12 cellular contexts compared by ENCODE assay signal in the genomic region with DNA sequence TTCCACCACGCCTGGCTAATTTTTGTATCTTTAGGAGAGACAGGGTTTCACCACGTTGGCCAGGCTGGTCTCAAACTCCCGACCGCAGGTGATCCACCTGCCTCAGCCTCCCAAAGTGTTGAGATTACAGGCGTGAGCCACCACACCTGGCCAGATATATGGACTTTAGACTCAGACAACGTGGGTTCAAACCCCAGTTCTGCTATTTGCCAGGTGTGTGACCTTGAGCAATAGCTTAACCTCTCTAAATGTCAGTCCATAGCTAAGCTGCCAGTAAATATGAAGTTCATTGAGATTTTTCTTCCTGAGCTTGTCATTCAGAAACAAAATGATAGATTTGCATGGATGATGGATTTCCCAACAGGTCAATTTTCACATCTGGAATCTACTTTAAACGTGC. TPM values are rescaled to one million over a fixed set of nuclear protein-coding genes. Genes with fewer than 3 reads are reported as not detected.
DNase-seq lines count a peak whose midpoint lies in the region; ATAC-seq and TF ChIP-seq lines count a peak whose summit lies in the region.
"Not testable (repeated sequence)": the region's sequence is repeated elsewhere in the genome, so short reads cannot be mapped to it uniquely, and the experiment has no call there.
"Had no signal": no experiment of that assay in that cellular context is flagged by ENCODE, and none has a peak within 500 bp of the region (broad histone marks: within the 10 kb centered on the region; RNA-seq: fewer than 3 reads in every experiment).

No MANE protein-coding gene starts in this region.

- not testable (repeated sequence) for H3K4me2 ChIP-seq in mesendoderm (ENCODE audit: low read length)
- H3K4me2 ChIP-seq in parathyroid adenoma (ENCODE audit: low read length), result peak overlapping the region; percentile 83

- no CpG with 5 or more reads among the region's 7 CpGs for WGBS in mesendoderm (ENCODE audit: extremely low coverage, insufficient coverage, low lambda C conversion rate)

- H3K9me3 ChIP-seq in A673 (ENCODE audit: low read depth, low read length, poor library complexity, severe bottlenecking); SK-N-MC (ENCODE audit: low read depth, low read length); right atrium auricular region; parathyroid adenoma (ENCODE audit: control insufficient read depth, low read length); gastrocnemius medialis; uterus: not testable (repeated sequence)

- not testable (repeated sequence) for TF ChIP-seq CTCF in A673 (conservative IDR thresholded peaks at IDR 0.05; ENCODE audit: low read depth, low read length); epithelial cell of proximal tubule (conservative IDR thresholded peaks at IDR 0.05; ENCODE audit: low read depth, low read length); right atrium auricular region (IDR thresholded peaks at IDR 0.05); parathyroid adenoma (IDR thresholded peaks at IDR 0.05); gastrocnemius medialis (IDR thresholded peaks at IDR 0.05 in 4 of 5, conservative IDR thresholded peaks at IDR 0.05 in 1 of 5); uterus (IDR thresholded peaks at IDR 0.05)

- peak overlapping the region; percentile 9 for H2BK5ac ChIP-seq in mesendoderm (ENCODE audit: low read length)

- not testable (repeated sequence) for H3K27ac ChIP-seq in A673 (ENCODE audit: low read depth, low read length, poor library complexity, severe bottlenecking); SK-N-MC
- H3K27ac ChIP-seq in right atrium auricular region (peak overlapping the region; percentile 66 to 77), mesendoderm (ENCODE audit: low read depth, low read length) (peak overlapping the region; percentile 24), parathyroid adenoma (peak overlapping the region; percentile 67), gastrocnemius medialis (peak overlapping the region; percentile 70 to 87 (median 77)), uterus (peak overlapping the region; percentile 85 to 86)

- H3K79me1 ChIP-seq in mesendoderm (ENCODE audit: low read length), result not testable (repeated sequence)

- H3K56ac ChIP-seq in mesendoderm (ENCODE audit: low read length), result peak overlapping the region; percentile 63

- H2AFZ ChIP-seq in parathyroid adenoma, result not testable (repeated sequence)

- H3K36me3 ChIP-seq in A673 (ENCODE audit: insufficient read depth, low read length, poor library complexity, severe bottlenecking); SK-N-MC (ENCODE audit: insufficient read depth, low read length); right atrium auricular region; mesendoderm (ENCODE audit: control insufficient read depth, insufficient read depth, low read length); parathyroid adenoma (ENCODE audit: control insufficient read depth, insufficient read depth, low read length); gastrocnemius medialis; uterus: not testable (repeated sequence)

- not testable (repeated sequence) for H3K79me2 ChIP-seq in mesendoderm (ENCODE audit: control insufficient read depth, insufficient read depth, low read length); parathyroid adenoma

- H3K18ac ChIP-seq in mesendoderm (ENCODE audit: low read length), result peak overlapping the region; percentile 69

- not testable (repeated sequence) for H4K5ac ChIP-seq in mesendoderm (ENCODE audit: low read length)

- not testable (repeated sequence) for H4K8ac ChIP-seq in mesendoderm (ENCODE audit: low read depth, low read length)

- H3K4ac ChIP-seq in mesendoderm (ENCODE audit: low read depth, low read length), result peak overlapping the region; percentile 91

- TF ChIP-seq POLR2A in gastrocnemius medialis (IDR thresholded peaks at IDR 0.05); uterus (IDR thresholded peaks at IDR 0.05): not testable (repeated sequence)

- peak overlapping the region; percentile 20 for H3K23ac ChIP-seq in mesendoderm (ENCODE audit: low read length)

- POLR2A ChIA-PET in A673 (lab: Charles Lee; ENCODE audit: low non-redundant PET), result not testable (repeated sequence)

- DNase-seq in A673 (ENCODE audit: low spot score); SK-N-MC (ENCODE audit: low read depth, low spot score); epithelial cell of proximal tubule (ENCODE audit: low read depth); right atrium auricular region (ENCODE audit: low spot score); mesendoderm; gastrocnemius medialis; uterus: not testable (repeated sequence)

- CTCF ChIA-PET in A673 (lab: Charles Lee), result not testable (repeated sequence)

- not testable (repeated sequence) for ATAC-seq in gastrocnemius medialis

- not testable (repeated sequence) for BruUV-seq in A673 (replicated peaks; lab: Mats Ljungman, UMichigan)

- H3K4me3 ChIP-seq in A673 (ENCODE audit: low read depth, low read length, poor library complexity, severe bottlenecking) (peak overlapping the region; percentile 63), SK-N-MC (peak overlapping the region; percentile 84), epithelial cell of proximal tubule (ENCODE audit: low read depth, low read length) (peak overlapping the region; percentile 78), parathyroid adenoma (ENCODE audit: low read depth, low read length) (peak overlapping the region; percentile 79)
- H3K4me3 ChIP-seq in right atrium auricular region; mesendoderm (ENCODE audit: low read length); gastrocnemius medialis; uterus: not testable (repeated sequence)

- intact Hi-C loops in A673 (cut with micrococcal nuclease; ENCODE audit: unreplicated experiment); uterus (cut with DNase I; ENCODE audit: low total_unique reads): not testable (repeated sequence)
- intact Hi-C loops in gastrocnemius medialis (cut with DNase I; ENCODE audit: low total_unique reads), result loop anchor here (5.0 kb wide), 1 partner anchor 147 kb away; a partner anchor contains a TSS

- in situ Hi-C loops in gastrocnemius medialis (cut with MboI; ENCODE audit: low sequenced_read_pairs in 4 of 4), result not testable (repeated sequence)

- H3K4me1 ChIP-seq in A673 (ENCODE audit: insufficient read depth, low read length, poor library complexity, severe bottlenecking); right atrium auricular region; parathyroid adenoma; uterus: not testable (repeated sequence)
- peaks cover 13% of the 10 kb centered on the region for H3K4me1 ChIP-seq in mesendoderm (ENCODE audit: control insufficient read depth, low read depth, low read length)
- H3K4me1 ChIP-seq in gastrocnemius medialis, result peaks cover 3 to 18% of the 10 kb centered on the region in 2 donors

- H2AK5ac ChIP-seq in mesendoderm (ENCODE audit: low read length), result peak overlapping the region; percentile 3

- peak overlapping the region; percentile 92 for H2BK120ac ChIP-seq in mesendoderm (ENCODE audit: low read depth, low read length)

- not testable (repeated sequence) for H3K27me3 ChIP-seq in A673 (replicated peaks; ENCODE audit: insufficient read depth, low read depth, low read length, poor library complexity); right atrium auricular region; mesendoderm (ENCODE audit: insufficient read depth, low read length, poor library complexity); parathyroid adenoma (ENCODE audit: control insufficient read depth, insufficient read depth, low read length); gastrocnemius medialis; uterus

- H2BK15ac ChIP-seq in mesendoderm (replicated peaks; ENCODE audit: low read depth), result peak overlapping the region; percentile 88

- not testable (repeated sequence) for H3K9ac ChIP-seq in SK-N-MC (ENCODE audit: insufficient read length); mesendoderm (ENCODE audit: low read length); parathyroid adenoma

RNA-seq across cellular contexts. Expression of a gene that starts 0.9 kb away (rescaled TPM):
- total RNA-seq in A673 (2021) (8.4 and 13.2 TPM in 2 replicates), epithelial cell of proximal tubule (0.36 and 6.0 TPM in 2 replicates), right atrium auricular region (1 to 10 TPM; 3.3 to 3.5 TPM), gastrocnemius medialis (1 to 10 TPM; 1.4 to 4.2 (median 2.1) TPM), uterus (10 to 100 TPM in 2 of 4 donors, 1 to 10 TPM in 2; 5.9 to 43.3 (median 14.1) TPM)
- polyA plus RNA-seq in mesendoderm (2013, experiment 1 of 2), result 5.7 TPM
- 5.0 TPM for polyA plus RNA-seq in mesendoderm (2013, experiment 2 of 2)
- total RNA-seq: CD4-positive, alpha-beta T cell; CD8-positive, alpha-beta memory T cell; GM12878 had no signal
- polyA plus RNA-seq: CD14-positive monocyte; CD8-positive, alpha-beta memory T cell had no signal
